In genomic region chr6:126701799-126702198, GRCh38 we compare ENCODE assay signal across 14 cellular contexts.
DNase-seq lines count a peak whose midpoint lies in the region; ATAC-seq and TF ChIP-seq lines count a peak whose summit lies in the region.
"Had no signal": no experiment of that assay in that cellular context is flagged by ENCODE, and none has a peak within 500 bp of the region (broad histone marks: within the 10 kb centered on the region; RNA-seq: fewer than 3 reads in every experiment).

No MANE protein-coding gene starts in this region.

- no peak overlapping the region for H2BK15ac ChIP-seq in mesenchymal stem cell (ENCODE audit: low read depth, poor library complexity, severe bottlenecking)

- no peak overlapping the region for H2BK5ac ChIP-seq in mesenchymal stem cell (ENCODE audit: low read depth, low read length, poor library complexity, severe bottlenecking)

- intact Hi-C loops in lower leg skin (cut with DNase I; ENCODE audit: low total_unique reads), result no loop called here

- H3K27ac ChIP-seq in mesenchymal stem cell (ENCODE audit: low read length, poor library complexity, severe bottlenecking), result no peak overlapping the region
- H3K27ac ChIP-seq: body of pancreas had no signal

- no peaks in the 10 kb centered on the region for H3K4me1 ChIP-seq in mesenchymal stem cell (ENCODE audit: control insufficient read depth, insufficient read depth, low read depth, low read length)
- H3K4me1 ChIP-seq: body of pancreas had no signal

- no peak overlapping the region for H4K91ac ChIP-seq in mesenchymal stem cell (ENCODE audit: low read length)

- H3K27ac Mint-ChIP-seq in T-helper 17 cell, result no peak overlapping the region

- H2AK5ac ChIP-seq in mesenchymal stem cell (ENCODE audit: low read length, severe bottlenecking), result no peak overlapping the region

- no peaks in the 10 kb centered on the region for H3K27me3 Mint-ChIP-seq in T-helper 17 cell

- no peak for TF ChIP-seq CTCF in lower leg skin (IDR thresholded peaks at IDR 0.05)

- H3K4me2 ChIP-seq in mesenchymal stem cell (ENCODE audit: low read length, poor library complexity, severe bottlenecking), result peak overlapping the region; percentile 50

- no peak overlapping the region for H3K14ac ChIP-seq in mesenchymal stem cell (ENCODE audit: low read length in 2 of 2)

- no peaks in the 10 kb centered on the region for H3K36me3 Mint-ChIP-seq in T-helper 17 cell (ENCODE audit: low read depth)

- no peak overlapping the region for H3K4ac ChIP-seq in mesenchymal stem cell (ENCODE audit: low read depth in 1 of 2, low read length in 2 of 2)

- H2BK120ac ChIP-seq in mesenchymal stem cell (ENCODE audit: low read depth, low read length), result no peak overlapping the region

- peak overlapping the region in 1 of 2 experiments; percentile 62 for H3K4me3 ChIP-seq in mesenchymal stem cell (ENCODE audit: insufficient read depth in 1 of 2, low read depth in 1 of 2, low read length in 2 of 2)
- no peak overlapping the region for H3K4me3 ChIP-seq in lower leg skin (ENCODE audit: low read depth, poor library complexity, severe bottlenecking)
- H3K4me3 ChIP-seq: body of pancreas had no signal

- no peaks in the 10 kb centered on the region for H3K9me3 ChIP-seq in T-helper 17 cell (ENCODE audit: control insufficient read depth, low read length, poor library complexity, severe bottlenecking)
- H3K9me3 ChIP-seq in mesenchymal stem cell (ENCODE audit: control insufficient read depth, low read length), result no peaks in the 10 kb centered on the region
- H3K9me3 ChIP-seq: body of pancreas had no signal

- no peak for TF ChIP-seq POLR2A in lower leg skin (IDR thresholded peaks at IDR 0.05)

- no peak overlapping the region for H2AFZ ChIP-seq in mesenchymal stem cell (ENCODE audit: low read depth, low read length)

- ATAC-seq in GM18868 (IDR thresholded peaks at IDR 0.05; ENCODE audit: unreplicated experiment) (peak; percentile 69), T-helper 17 cell (no peak), HG03045 (IDR thresholded peaks at IDR 0.05; ENCODE audit: unreplicated experiment) (no peak)
- ATAC-seq: body of pancreas had no signal

- no peaks in the 10 kb centered on the region for H3K36me3 ChIP-seq in mesenchymal stem cell (ENCODE audit: control insufficient read depth in 1 of 2, insufficient read depth in 2 of 2, low read depth in 1 of 2, low read length in 2 of 2)

- no peak overlapping the region for H3K18ac ChIP-seq in mesenchymal stem cell (ENCODE audit: low read depth in 1 of 2, low read length in 2 of 2)

- no peak overlapping the region for H2BK12ac ChIP-seq in mesenchymal stem cell (ENCODE audit: low read length in 2 of 2)

- H3K79me1 ChIP-seq in mesenchymal stem cell (replicated peaks; ENCODE audit: low read length, poor library complexity, severe bottlenecking), result no peaks in the 10 kb centered on the region

- H3K9ac ChIP-seq in mesenchymal stem cell (ENCODE audit: low read length), result peak overlapping the region; percentile 54

- H3K4me3 Mint-ChIP-seq in T-helper 17 cell, result peak overlapping the region; percentile 43

- no peak overlapping the region for H3K23ac ChIP-seq in mesenchymal stem cell (ENCODE audit: low read length in 2 of 2)

- DNase-seq in HPDE6-E6E7 (ENCODE audit: extremely low spot score), result peak; percentile 8
- DNase-seq in T-helper 17 cell, result no peak
- no peak for DNase-seq in mesenchymal stem cell
- no peak for DNase-seq in NCI-H1436 treated with DMSO at 0.1 percent for 48 hours (lab: John Stamatoyannopoulos, UW)
- DNase-seq in NCI-H1417 treated with DMSO at 0.1 percent for 48 hours (lab: John Stamatoyannopoulos, UW), result no peak
- no peak for DNase-seq in lower leg skin (ENCODE audit: low spot score in 2 of 2)
- DNase-seq: activated T-cell treated with anti-CD3 and anti-CD28 coated beads, Interleukin-2, amount 50 U/mL, for 48 hours; body of pancreas; midbrain; posterior cingulate gyrus; stimulated activated CD4-positive, alpha-beta T cell treated with anti-CD3 and anti-CD28 coated beads, Interleukin-2, amount 100 ng/mL, for 24 hours; stimulated activated naive CD4-positive, alpha-beta T cell had no signal

- no peak overlapping the region for H4K8ac ChIP-seq in mesenchymal stem cell (ENCODE audit: low read length)

- no peaks in the 10 kb centered on the region for H3K27me3 ChIP-seq in mesenchymal stem cell (ENCODE audit: control insufficient read depth in 1 of 2, insufficient read depth in 1 of 2, low read length in 2 of 2)
- H3K27me3 ChIP-seq: body of pancreas had no signal

- peaks cover 5% of the 10 kb centered on the region for H3K4me1 Mint-ChIP-seq in T-helper 17 cell
